10 cellular contexts compared by ENCODE assay signal in the genomic region with DNA sequence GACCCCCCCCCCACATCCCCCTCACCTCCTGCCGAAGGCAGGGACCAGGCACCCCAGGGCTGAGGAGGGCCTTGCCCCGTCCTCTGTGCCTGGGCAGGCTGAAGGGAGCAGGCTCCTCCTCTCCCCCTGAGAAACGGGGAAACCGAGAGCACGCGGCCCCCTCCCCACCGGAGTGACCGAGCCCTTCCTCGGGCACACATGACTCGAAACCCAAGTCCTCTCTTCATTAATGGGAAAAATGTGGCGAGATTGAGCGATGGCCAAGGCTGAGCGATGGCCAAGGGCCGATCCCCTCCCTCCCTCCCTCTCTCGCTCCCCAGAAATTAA. TPM values are rescaled to one million over a fixed set of nuclear protein-coding genes. Genes with fewer than 3 reads are reported as not detected.
DNase-seq lines count a peak whose midpoint lies in the region; TF ChIP-seq lines count a peak whose summit lies in the region.
"Had no signal": no experiment of that assay in that cellular context is flagged by ENCODE, and none has a peak within 500 bp of the region (broad histone marks: within the 10 kb centered on the region; RNA-seq: fewer than 3 reads in every experiment).

No MANE protein-coding gene starts in this region.

- peak overlapping the region; percentile 69 for H3K9ac ChIP-seq in neural cell (ENCODE audit: low read length)
- no peak overlapping the region for H3K9ac ChIP-seq in MM.1S (ENCODE audit: low read length)

- H3K9me3 ChIP-seq in PC-9 (ENCODE audit: insufficient read depth, low read depth) (no peaks in the 10 kb centered on the region), neural cell (ENCODE audit: low read length) (no peaks in the 10 kb centered on the region), adrenal gland (replicated peaks in 1 of 3) (no peaks in the 10 kb centered on the region), MM.1S (replicated peaks; ENCODE audit: insufficient read depth, low read length) (no peaks in the 10 kb centered on the region)

- H3K27me3 ChIP-seq in PC-9 (ENCODE audit: insufficient read depth, low read depth) (peaks cover 11% of the 10 kb centered on the region), neural cell (ENCODE audit: insufficient read depth, low read depth, low read length) (no peaks in the 10 kb centered on the region), adrenal gland (no peaks in the 10 kb centered on the region), MM.1S (replicated peaks; ENCODE audit: insufficient read depth, low read length) (peaks cover 100% of the 10 kb centered on the region)

- H3K27ac ChIP-seq in PC-9 (no peak overlapping the region), neural cell (ENCODE audit: low read length) (peak overlapping the region; percentile 24), adrenal gland (peak overlapping the region in 1 of 5 donors; percentile 79), MM.1S (ENCODE audit: low read length) (no peak overlapping the region)

- POLR2A ChIA-PET in AG04449 (lab: Yijun Ruan, JAX) (interaction anchor here (0.6 kb wide), 1 partner anchor 219 kb away, joined by 3 read pairs; no protein-coding TSS in a partner anchor), PC-9 (lab: Charles Lee; ENCODE audit: unreplicated experiment) (no interaction called here)

- 1 to 10% (median 6%) methylated on average over 4 to 15 of the region's 15 CpGs for WGBS in adrenal gland, 4 donors

- H3F3A ChIP-seq in PC-9 (ENCODE audit: insufficient read depth, low read depth), result peaks cover 18% of the 10 kb centered on the region
- no peaks in the 10 kb centered on the region for H3F3A ChIP-seq in neural cell (ENCODE audit: insufficient read depth, low read length, poor library complexity, severe bottlenecking)
- no peaks in the 10 kb centered on the region for H3F3A ChIP-seq in MM.1S (ENCODE audit: insufficient read depth, low read length)

- H3K4me3 ChIP-seq in AG04449 (ENCODE audit: low read depth, low read length), result peak overlapping the region; percentile 42
- peak overlapping the region; percentile 66; the same call in 1 of the 2 replicates for H3K4me3 ChIP-seq in PC-9
- H3K4me3 ChIP-seq in epithelial cell of proximal tubule (ENCODE audit: low read depth, low read length), result peak overlapping the region; percentile 45
- peak overlapping the region; percentile 65 for H3K4me3 ChIP-seq in neural cell (ENCODE audit: low read length)
- H3K4me3 ChIP-seq in adrenal gland, result peak overlapping the region in 2 of 4 donors; percentile 37 to 64
- H3K4me3 ChIP-seq in MM.1S (ENCODE audit: low read length), result no peak overlapping the region

- H4K20me1 ChIP-seq in PC-9 (ENCODE audit: insufficient read depth) (no peaks in the 10 kb centered on the region), neural cell (ENCODE audit: insufficient read depth) (no peaks in the 10 kb centered on the region), MM.1S (ENCODE audit: insufficient read depth, low read length) (no peaks in the 10 kb centered on the region)

- CTCF ChIA-PET in AG04449 (lab: Yijun Ruan, JAX) (no interaction called here), PC-9 (lab: Charles Lee) (no interaction called here)

- TF ChIP-seq POLR2A in adrenal gland (IDR thresholded peaks at IDR 0.05), result no peak

- H3K4me1 ChIP-seq in PC-9 (replicated peaks; ENCODE audit: insufficient read depth), result peaks cover 44% of the 10 kb centered on the region
- H3K4me1 ChIP-seq in adrenal gland (replicated peaks in 1 of 2), result peaks cover 8 to 22% of the 10 kb centered on the region in 2 donors
- H3K4me1 ChIP-seq in MM.1S (ENCODE audit: low read length), result no peaks in the 10 kb centered on the region

- no peak for DNase-seq in AG04449 (ENCODE audit: low read depth, low spot score)
- no peak for DNase-seq in PC-9
- no peak for DNase-seq in epithelial cell of proximal tubule (ENCODE audit: low read depth)
- no peak for DNase-seq in adrenal gland
- DNase-seq in stimulated activated CD4-positive, alpha-beta T cell treated with anti-CD3 and anti-CD28 coated beads, Interleukin-4, amount 100 ng/mL, for 24 hours, result no peak
- DNase-seq in MM.1S, result no peak
- no peak for DNase-seq in activated CD4-positive, alpha-beta T cell treated with anti-CD3 and anti-CD28 coated beads for 1 hour
- DNase-seq: activated CD4-positive, CD25-positive, alpha-beta regulatory T cell treated with anti-CD3 and anti-CD28 coated beads, Interleukin-2, amount 50 U/mL, for 72 hours; NCI-H1436 treated with DMSO at 0.1 percent for 48 hours had no signal

- no peaks in the 10 kb centered on the region for H3K79me2 ChIP-seq in PC-9 (ENCODE audit: low read depth)
- H3K79me2 ChIP-seq in neural cell (replicated peaks; ENCODE audit: insufficient read depth, low read length), result peaks cover 52% of the 10 kb centered on the region
- H3K79me2 ChIP-seq in MM.1S (ENCODE audit: low read length), result no peaks in the 10 kb centered on the region

- BruUV-seq in PC-9 (replicated peaks; lab: Mats Ljungman, UMichigan), result no TSS peak

- intact Hi-C loops in PC-9 (cut with micrococcal nuclease; ENCODE audit: unreplicated experiment), result no loop called here
- intact Hi-C loops in adrenal gland (cut with DNase I), result no loop called here

- H2AFZ ChIP-seq in PC-9 (peak overlapping the region; percentile 69), neural cell (ENCODE audit: low read depth, low read length) (peak overlapping the region; percentile 51), MM.1S (ENCODE audit: low read length) (no peak overlapping the region)

- no peak for TF ChIP-seq CTCF in AG04449 (IDR thresholded peaks at IDR 0.05; ENCODE audit: insufficient read depth, low read length, missing control alignments)
- no peak for TF ChIP-seq CTCF in PC-9 (conservative IDR thresholded peaks at IDR 0.05)
- no peak for TF ChIP-seq CTCF in epithelial cell of proximal tubule (conservative IDR thresholded peaks at IDR 0.05; ENCODE audit: low read depth, low read length)
- no peak for TF ChIP-seq CTCF in neural cell (IDR thresholded peaks at IDR 0.05; ENCODE audit: poor library complexity, severe bottlenecking)
- no peak for TF ChIP-seq CTCF in adrenal gland (IDR thresholded peaks at IDR 0.05)
- no peak for TF ChIP-seq CTCF in MM.1S (IDR thresholded peaks at IDR 0.05; ENCODE audit: low read length)

- H3K36me3 ChIP-seq in PC-9 (ENCODE audit: low read depth) (no peaks in the 10 kb centered on the region), neural cell (ENCODE audit: insufficient read depth, low read length) (peaks cover 4% of the 10 kb centered on the region), adrenal gland (replicated peaks in 1 of 2) (no peaks in the 10 kb centered on the region), MM.1S (replicated peaks; ENCODE audit: insufficient read depth, low read length) (no peaks in the 10 kb centered on the region)

- no peak for TF ChIP-seq RAD21 in neural cell (conservative IDR thresholded peaks at IDR 0.05)

- H3K4me2 ChIP-seq in PC-9 (peak overlapping the region; percentile 87), neural cell (ENCODE audit: low read length) (peak overlapping the region; percentile 48), MM.1S (ENCODE audit: low read depth, low read length) (no peak overlapping the region)

- H3K9me2 ChIP-seq in PC-9 (ENCODE audit: insufficient read depth) (no peaks in the 10 kb centered on the region), neural cell (ENCODE audit: insufficient read depth, low read length) (no peaks in the 10 kb centered on the region), MM.1S (replicated peaks; ENCODE audit: insufficient read depth, low read length) (no peaks in the 10 kb centered on the region)

- TF ChIP-seq EP300 in neural cell (conservative IDR thresholded peaks at IDR 0.05; ENCODE audit: poor library complexity, severe bottlenecking), result no peak

TF ChIP-seq in neural cell, 6 proteins besides CTCF, POLR2A, EP300 and RAD21:
- TF ChIP-seq, protein P1, sequence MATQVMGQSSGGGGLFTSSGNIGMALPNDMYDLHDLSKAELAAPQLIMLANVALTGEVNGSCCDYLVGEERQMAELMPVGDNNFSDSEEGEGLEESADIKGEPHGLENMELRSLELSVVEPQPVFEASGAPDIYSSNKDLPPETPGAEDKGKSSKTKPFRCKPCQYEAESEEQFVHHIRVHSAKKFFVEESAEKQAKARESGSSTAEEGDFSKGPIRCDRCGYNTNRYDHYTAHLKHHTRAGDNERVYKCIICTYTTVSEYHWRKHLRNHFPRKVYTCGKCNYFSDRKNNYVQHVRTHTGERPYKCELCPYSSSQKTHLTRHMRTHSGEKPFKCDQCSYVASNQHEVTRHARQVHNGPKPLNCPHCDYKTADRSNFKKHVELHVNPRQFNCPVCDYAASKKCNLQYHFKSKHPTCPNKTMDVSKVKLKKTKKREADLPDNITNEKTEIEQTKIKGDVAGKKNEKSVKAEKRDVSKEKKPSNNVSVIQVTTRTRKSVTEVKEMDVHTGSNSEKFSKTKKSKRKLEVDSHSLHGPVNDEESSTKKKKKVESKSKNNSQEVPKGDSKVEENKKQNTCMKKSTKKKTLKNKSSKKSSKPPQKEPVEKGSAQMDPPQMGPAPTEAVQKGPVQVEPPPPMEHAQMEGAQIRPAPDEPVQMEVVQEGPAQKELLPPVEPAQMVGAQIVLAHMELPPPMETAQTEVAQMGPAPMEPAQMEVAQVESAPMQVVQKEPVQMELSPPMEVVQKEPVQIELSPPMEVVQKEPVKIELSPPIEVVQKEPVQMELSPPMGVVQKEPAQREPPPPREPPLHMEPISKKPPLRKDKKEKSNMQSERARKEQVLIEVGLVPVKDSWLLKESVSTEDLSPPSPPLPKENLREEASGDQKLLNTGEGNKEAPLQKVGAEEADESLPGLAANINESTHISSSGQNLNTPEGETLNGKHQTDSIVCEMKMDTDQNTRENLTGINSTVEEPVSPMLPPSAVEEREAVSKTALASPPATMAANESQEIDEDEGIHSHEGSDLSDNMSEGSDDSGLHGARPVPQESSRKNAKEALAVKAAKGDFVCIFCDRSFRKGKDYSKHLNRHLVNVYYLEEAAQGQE (IDR thresholded peaks at IDR 0.05; ENCODE audit: borderline replicate concordance), result no peak

RNA-seq across cellular contexts. Expression of a gene that starts 7.0 kb away (rescaled TPM):
- 12.0 and 15.7 TPM in 2 replicates for total RNA-seq in PC-9 (2021)
- total RNA-seq in epithelial cell of proximal tubule, result 0.07 and 0.92 TPM in 2 replicates
- 4.3 and 5.9 TPM in 2 replicates for polyA plus RNA-seq in neural cell
- polyA minus RNA-seq in neural cell, result 6.6 and 8.1 TPM in 2 replicates
- 1 to 10 TPM in 5 of 8 donors, under 1 TPM in 3; 0.52 to 3.1 (median 1.3) TPM for total RNA-seq in adrenal gland
- polyA plus RNA-seq in adrenal gland, result 1 to 10 TPM in 2 of 3 donors, under 1 TPM in 1; 0.29 to 1.2 (median 1.0) TPM
